In genomic region chr13:111508902-111509509, GRCh38 we compare ENCODE assay signal across 22 cellular contexts.
A peak's percentile ranks its signal among the peaks of the same experiment; 100 is the strongest.
DNase-seq lines count a peak whose midpoint lies in the region; ATAC-seq, FAIRE-seq and TF ChIP-seq lines count a peak whose summit lies in the region.
"Had no signal": no experiment of that assay in that cellular context is flagged by ENCODE, and none has a peak within 500 bp of the region (broad histone marks: within the 10 kb centered on the region; RNA-seq: fewer than 3 reads in every experiment).

No MANE protein-coding gene starts in this region.

- no peak for ATAC-seq in K562
- no peak for ATAC-seq in sciatic nerve
- ATAC-seq: activated CD8-positive, alpha-beta memory T cell treated with anti-CD3 and anti-CD28 coated beads, Interleukin-2, amount 10 ng/mL, durations not matched to agents 7 days and 5 days; activated T-cell treated with anti-CD3 and anti-CD28 coated beads, Interleukin-2, amount 50 U/mL, for 4 hours; esophagus mucosa; right lobe of liver; T-cell had no signal

- intact Hi-C loops in K562 (cut with micrococcal nuclease) (no loop called here), sciatic nerve (cut with DNase I) (no loop called here)

- no peaks in the 10 kb centered on the region for H3K9me3 ChIP-seq in K562 (replicated peaks; ENCODE audit: control insufficient read depth, insufficient read depth, low read depth, low read length)
- H3K9me3 ChIP-seq: BLaER1 treated with 17β-estradiol and CSF1 and Interleukin-3, amounts not matched to agents 10 nM and 100 nM; neutrophil; right lobe of liver; tibial artery had no signal

- POLR2A ChIA-PET in K562 (lab: Yijun Ruan, JAX), result interaction anchor here (0.7 kb wide), 1 partner anchor 36 kb away, joined by 3 read pairs; no protein-coding TSS in a partner anchor

- H3K4me2 ChIP-seq in K562 (ENCODE audit: insufficient read depth, low read length), result peak overlapping the region; percentile 62
- H3K4me2 ChIP-seq: BLaER1 treated with 17β-estradiol and CSF1 and Interleukin-3, amounts not matched to agents 10 nM and 100 nM had no signal

- no peaks in the 10 kb centered on the region; a peak in 1 of 5 replicates for H3K4me1 ChIP-seq in K562 (replicated peaks in 1 of 2; ENCODE audit: control insufficient read depth in 2 of 2, insufficient read depth in 2 of 2, low read length in 2 of 2)
- H3K4me1 ChIP-seq: right lobe of liver, tibial artery had no signal

- WGBS in K562 (ENCODE audit: insufficient coverage, low coverage, missing lambda C conversion rate), result 3% methylated on average over 21 of the region's 24 CpGs

- CTCF ChIA-PET in K562 (lab: Yijun Ruan, JAX; ENCODE audit: low intra/inter-chr PET ratio), result no interaction called here

- in situ Hi-C loops in K562 (cut with MboI), result no loop called here

- no peak overlapping the region for H3K9ac ChIP-seq in K562 (ENCODE audit: insufficient read depth in 1 of 2, low read depth in 2 of 2, low read length in 2 of 2)
- H3K9ac ChIP-seq: BLaER1 treated with 17β-estradiol and CSF1 and Interleukin-3, amounts not matched to agents 10 nM and 100 nM had no signal

- no peak for TF ChIP-seq CTCF in K562 (IDR thresholded peaks at IDR 0.05 in 2 of 3, conservative IDR thresholded peaks at IDR 0.05 in 1 of 3; ENCODE audit: insufficient read depth in 2 of 3, low read depth in 1 of 3, low read length in 3 of 3)

- no peak for TF ChIP-seq EP300 in K562 (IDR thresholded peaks at IDR 0.05; ENCODE audit: low read length)

- FAIRE-seq in K562 (lab: Jason Lieb, UNC), result no peak

- no peak overlapping the region for H3K27ac ChIP-seq in K562 (ENCODE audit: extremely low read depth, low read depth, low read length)
- H3K27ac ChIP-seq: BLaER1 treated with 17β-estradiol and CSF1 and Interleukin-3, amounts not matched to agents 10 nM and 100 nM; neutrophil; right lobe of liver; tibial artery had no signal

- peaks cover 0 to 46% of the 10 kb centered on the region in 2 experiments; a peak in 3 of 5 replicates for H3K27me3 ChIP-seq in K562 (ENCODE audit: control insufficient read depth in 2 of 2, insufficient read depth in 2 of 2, low read length in 2 of 2)
- H3K27me3 ChIP-seq: BLaER1 treated with 17β-estradiol and CSF1 and Interleukin-3, amounts not matched to agents 10 nM and 100 nM; neutrophil; right lobe of liver had no signal

- no peaks in the 10 kb centered on the region for H3K79me2 ChIP-seq in K562 (ENCODE audit: control insufficient read depth, insufficient read depth, low read length)

- no peak for TF ChIP-seq POLR2A in K562 (conservative IDR thresholded peaks at IDR 0.05)

- no peaks in the 10 kb centered on the region for H3K9me1 ChIP-seq in K562 (ENCODE audit: control insufficient read depth, insufficient read depth, low read length)

- no peaks in the 10 kb centered on the region for H3K36me3 ChIP-seq in K562 (ENCODE audit: control insufficient read depth, insufficient read depth, low read length)
- H3K36me3 ChIP-seq: BLaER1 treated with 17β-estradiol and CSF1 and Interleukin-3, amounts not matched to agents 10 nM and 100 nM; neutrophil; right lobe of liver; tibial artery had no signal

- no peak for TF ChIP-seq RAD21 in K562 (CRISPR knock-in tag; conservative IDR thresholded peaks at IDR 0.05 in 1 of 2, IDR thresholded peaks at IDR 0.05 in 1 of 2)

- peak overlapping the region; percentile 29 for H3K4me3 ChIP-seq in K562
- H3K4me3 ChIP-seq: BLaER1 treated with 17β-estradiol and CSF1 and Interleukin-3, amounts not matched to agents 10 nM and 100 nM; right lobe of liver; tibial artery had no signal

- peak; percentile 52 for DNase-seq in DMS79 (lab: John Stamatoyannopoulos, UW)
- DNase-seq in NCI-H1092 treated with DMSO at 0.1 percent for 48 hours (lab: John Stamatoyannopoulos, UW), result peak; percentile 92
- peak in 1 of 4 experiments; percentile 1 for DNase-seq in K562 (ENCODE audit: extremely low read depth in 1 of 4, low spot score in 3 of 4)
- peak; percentile 27 for DNase-seq in sciatic nerve (ENCODE audit: low spot score)
- no peak for DNase-seq in dedifferentiated amniotic fluid mesenchymal stem cell (ENCODE audit: extremely low spot score)
- DNase-seq in NCI-H748 (lab: John Stamatoyannopoulos, UW; ENCODE audit: unreplicated experiment), result no peak
- no peak for DNase-seq in NCI-H187 treated with DMSO at 0.1 percent for 48 hours (lab: John Stamatoyannopoulos, UW)
- DNase-seq: activated B cell treated with CpG ODN at 0.5 μM for 24 hours; activated CD8-positive, alpha-beta memory T cell treated with anti-CD3 and anti-CD28 coated beads, Interleukin-2, amount 10 ng/mL, durations not matched to agents 7 days and 5 days; activated T-cell treated with anti-CD3 and anti-CD28 coated beads, Interleukin-2, amount 50 U/mL, for 4 hours; central memory CD4-positive, alpha-beta T cell; foreskin fibroblast; islet precursor cell; NCI-H1930; NCI-H2227 treated with DMSO at 0.1 percent for 48 hours; stimulated activated CD4-positive, alpha-beta T cell treated with anti-CD3 and anti-CD28 coated beads, Interleukin-2, amount 100 ng/mL, for 48 hours; tibial artery had no signal

- BruUV-seq in K562 (replicated peaks; lab: Mats Ljungman, UMichigan), result no TSS peak

- no peaks in the 10 kb centered on the region for H4K20me1 ChIP-seq in K562 (replicated peaks; ENCODE audit: control insufficient read depth, insufficient read depth, low read length)

- peak overlapping the region; percentile 68 for H2AFZ ChIP-seq in K562 (ENCODE audit: low read depth, low read length)

TF ChIP-seq in K562, 482 proteins besides CTCF, POLR2A, EP300 and RAD21:
- TF ChIP-seq KAT8 (IDR thresholded peaks at IDR 0.05; ENCODE audit: low read depth) (peak; percentile 68; the same call in 1 of the 2 replicates), YY1 (IDR thresholded peaks at IDR 0.05; ENCODE audit: borderline replicate concordance in 1 of 3, control insufficient read depth in 1 of 3, extremely low read depth in 1 of 3, insufficient read depth in 3 of 3, insufficient read length in 1 of 3, insufficient replicate concordance in 2 of 3, low read depth in 1 of 3, low read length in 2 of 3) (peak; percentile 26 to 85 (median 62)), JUNB (CRISPR knock-in tag; conservative IDR thresholded peaks at IDR 0.05) (no peak)

Comparison
In these comparisons a context has a peak if more than half of its experiments do, and no peak if none do; other contexts are left out.
1. DNase-seq: peak in DMS79 (single experiment), NCI-H1092 treated with DMSO at 0.1 percent for 48 hours (single experiment) and sciatic nerve (single experiment); none in dedifferentiated amniotic fluid mesenchymal stem cell (single experiment), NCI-H748 (single experiment) and NCI-H187 treated with DMSO at 0.1 percent for 48 hours (single experiment).